Comparison of ENCODE assay signal across 16 cellular contexts in the genomic region with DNA sequence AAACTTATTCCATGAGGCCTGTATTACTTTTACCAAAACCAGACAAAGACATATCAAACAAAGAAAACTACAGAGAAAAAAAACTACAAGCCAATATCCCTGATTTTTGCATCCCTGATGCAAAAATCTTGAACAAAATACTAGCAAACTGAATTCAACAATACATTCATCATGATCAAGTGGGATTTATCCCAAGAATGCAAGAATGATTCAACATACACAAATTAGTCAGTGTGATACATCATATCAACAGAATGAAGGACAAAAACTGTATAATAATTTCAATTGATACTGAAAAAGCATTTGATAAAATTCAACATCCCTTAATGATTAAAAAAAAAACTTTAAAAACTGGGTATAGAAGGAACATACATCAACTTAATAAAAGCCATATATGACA.
DNase-seq lines count a peak whose midpoint lies in the region; ATAC-seq, FAIRE-seq and TF ChIP-seq lines count a peak whose summit lies in the region.
"Had no signal": no experiment of that assay in that cellular context is flagged by ENCODE, and none has a peak within 500 bp of the region (broad histone marks: within the 10 kb centered on the region; RNA-seq: fewer than 3 reads in every experiment).

No MANE protein-coding gene starts in this region.

- no peaks in the 10 kb centered on the region for H3K27me3 Mint-ChIP-seq in H9 (ENCODE audit: low read depth)

- H4K5ac ChIP-seq in H9 (ENCODE audit: insufficient read length, low read depth, low read length) = no peak overlapping the region

- no peaks in the 10 kb centered on the region for H3K9me3 ChIP-seq in H9 (ENCODE audit: control insufficient read depth, low read depth, low read length)

- no peak overlapping the region for H3K4me3 ChIP-seq in bronchial epithelial cell (ENCODE audit: low read depth, low read length)
- H3K4me3 ChIP-seq: K562 had no signal

- H4K91ac ChIP-seq in H9 (ENCODE audit: insufficient read length, low read depth, low read length) = no peak overlapping the region

- no peak overlapping the region for H3K4ac ChIP-seq in H9 (ENCODE audit: low read depth, low read length)

- ATAC-seq in HG03097 (IDR thresholded peaks at IDR 0.05; ENCODE audit: low FRiP score, unreplicated experiment) = no peak
- ATAC-seq: CD8-positive, alpha-beta T cell; K562 had no signal

- DNase-seq in ELR (ENCODE audit: low read depth) (peak; percentile 56), LHCN-M2 (ENCODE audit: low read depth) (peak; percentile 22), bronchial epithelial cell (ENCODE audit: low read depth) (peak; percentile 40), H9 (no peak)
- DNase-seq in central memory CD4-positive, alpha-beta T cell = no peak
- no peak for DNase-seq in stimulated activated CD4-positive, alpha-beta T cell treated with anti-CD3 and anti-CD28 coated beads, Interleukin-4, amount 100 ng/mL, for 1 hour
- DNase-seq: CD8-positive, alpha-beta T cell; COR-L47; DMS153; DMS79 treated with DMSO at 0.1 percent for 48 hours; GF-D8; Karpas-422 had no signal

- H3K4me1 ChIP-seq in H9 (ENCODE audit: insufficient read depth, low read length) = no peaks in the 10 kb centered on the region; the same call in 1 of the 2 replicates

- no peak overlapping the region for H2BK120ac ChIP-seq in H9 (ENCODE audit: low read depth, low read length, poor library complexity, severe bottlenecking)

- no peaks in the 10 kb centered on the region for H3K79me2 ChIP-seq in H9 (ENCODE audit: insufficient read depth, low read length)

- no peak overlapping the region for H2AFZ ChIP-seq in H9 (ENCODE audit: low read length)

- H3K9ac ChIP-seq in H9 (ENCODE audit: extremely low read depth, insufficient read length, low read length) = no peak overlapping the region

- H2BK20ac ChIP-seq in H9 (ENCODE audit: low read depth, low read length, poor library complexity, severe bottlenecking) = no peak overlapping the region

- no peak overlapping the region for H2AK5ac ChIP-seq in H9 (ENCODE audit: insufficient read length, low read length)

- H3K4me3 Mint-ChIP-seq in H9 = no peak overlapping the region
- H3K4me3 Mint-ChIP-seq: CD14-positive monocyte; CD8-positive, alpha-beta T cell had no signal

- no peaks in the 10 kb centered on the region for H4K20me1 ChIP-seq in H9 (ENCODE audit: control insufficient read depth, insufficient read depth, insufficient read length)

- no peak overlapping the region for H3K56ac ChIP-seq in H9 (ENCODE audit: insufficient read length, low read depth, low read length)

- no peaks in the 10 kb centered on the region for H3K36me3 ChIP-seq in bronchial epithelial cell (ENCODE audit: control insufficient read depth, insufficient read depth, low read length)

- no peaks in the 10 kb centered on the region for H3K79me1 ChIP-seq in H9 (ENCODE audit: insufficient read depth, low read depth, low read length, poor library complexity, severe bottlenecking)

- H3T11ph ChIP-seq in H9 (ENCODE audit: low read length) = no peak overlapping the region

- H2BK15ac ChIP-seq in H9 (ENCODE audit: low read depth, low read length) = no peak overlapping the region

- TF ChIP-seq CTCF in bronchial epithelial cell (IDR thresholded peaks at IDR 0.05; ENCODE audit: insufficient read depth, low read length, severe bottlenecking) = no peak
- no peak for TF ChIP-seq CTCF in H9 (conservative IDR thresholded peaks at IDR 0.05)

- H3K4me1 Mint-ChIP-seq in H9 = no peaks in the 10 kb centered on the region
- H3K4me1 Mint-ChIP-seq: CD14-positive monocyte had no signal

- no peak overlapping the region for H3K18ac ChIP-seq in H9 (ENCODE audit: insufficient read length, low read depth, low read length)

- H3K36me3 Mint-ChIP-seq in H9 (ENCODE audit: insufficient read depth in 1 of 3, low read depth in 3 of 3) = peaks cover 3 to 16% (median 10%) of the 10 kb centered on the region in 3 experiments; a peak in 6 of 7 replicates
- H3K36me3 Mint-ChIP-seq: CD14-positive monocyte; CD8-positive, alpha-beta T cell had no signal

- H3K4me2 ChIP-seq in H9 (ENCODE audit: insufficient read depth, insufficient read length, low read length) = no peak overlapping the region

- H3K14ac ChIP-seq in H9 (ENCODE audit: insufficient read depth, low read length) = no peak overlapping the region

- H3K27ac ChIP-seq in H9 (ENCODE audit: insufficient read length, low read depth, low read length) = no peak overlapping the region

- no peaks in the 10 kb centered on the region for H3K23me2 ChIP-seq in H9 (ENCODE audit: insufficient read length, low read depth, low read length, poor library complexity, severe bottlenecking)

- H2BK5ac ChIP-seq in H9 (ENCODE audit: insufficient read length, low read length) = no peak overlapping the region

- H3K9me3 Mint-ChIP-seq in H9 = peaks cover 15 to 21% of the 10 kb centered on the region in 2 experiments; a peak in 4 of 5 replicates

- no peak overlapping the region for H2BK12ac ChIP-seq in H9 (ENCODE audit: insufficient read length, low read depth, low read length)

- H3K27ac Mint-ChIP-seq in H9 = no peak overlapping the region
- H3K27ac Mint-ChIP-seq: CD14-positive monocyte; CD8-positive, alpha-beta T cell had no signal

- no peak overlapping the region for H3K23ac ChIP-seq in H9 (ENCODE audit: insufficient read length, low read depth, low read length)

- FAIRE-seq in bronchial epithelial cell (lab: Jason Lieb, UNC) = no peak
- FAIRE-seq: D721Med, K562 had no signal

- H4K8ac ChIP-seq in H9 (replicated peaks; ENCODE audit: insufficient read length, low read depth, low read length) = no peak overlapping the region

- H3K27me3 ChIP-seq in bronchial epithelial cell (ENCODE audit: control insufficient read depth, insufficient read depth, low read length) (no peaks in the 10 kb centered on the region), H9 (ENCODE audit: insufficient read depth, low read length) (no peaks in the 10 kb centered on the region)

Comparison
In these comparisons a context has a peak if more than half of its experiments do, and no peak if none do; other contexts are left out.
1. DNase-seq: peak in ELR (single experiment), LHCN-M2 (single experiment) and bronchial epithelial cell (single experiment); none in central memory CD4-positive, alpha-beta T cell (single experiment), H9 (single experiment) and stimulated activated CD4-positive, alpha-beta T cell treated with anti-CD3 and anti-CD28 coated beads, Interleukin-4, amount 100 ng/mL, for 1 hour (single experiment).